Comparison of ENCODE assay signal across 20 cellular contexts in genomic region chr19:31126236-31126635, GRCh38.
DNase-seq lines count a peak whose midpoint lies in the region; ATAC-seq and TF ChIP-seq lines count a peak whose summit lies in the region.
"Had no signal": no experiment of that assay in that cellular context is flagged by ENCODE, and none has a peak within 500 bp of the region (broad histone marks: within the 10 kb centered on the region; RNA-seq: fewer than 3 reads in every experiment).

No MANE protein-coding gene starts in this region.

- peaks cover 31% of the 10 kb centered on the region for H3K4me1 ChIP-seq in BLaER1

- no peaks in the 10 kb centered on the region for H3K36me3 Mint-ChIP-seq in chondrocyte (ENCODE audit: low read depth)
- H3K36me3 Mint-ChIP-seq: CD4-positive, alpha-beta memory T cell had no signal

- no peak overlapping the region for H3K4me3 ChIP-seq in BLaER1
- H3K4me3 ChIP-seq in MG63 = no peak overlapping the region
- H3K4me3 ChIP-seq: GM12878 had no signal

- H3K27me3 ChIP-seq in BLaER1 (no peaks in the 10 kb centered on the region), MG63 (no peaks in the 10 kb centered on the region)

- H3K27ac Mint-ChIP-seq in chondrocyte (ENCODE audit: unreplicated experiment) = peak overlapping the region; percentile 99
- H3K27ac Mint-ChIP-seq: B cell; CD4-positive, alpha-beta memory T cell had no signal

- no peak for TF ChIP-seq CTCF in chondrocyte (IDR thresholded peaks at IDR 0.05)

- H3K9me3 ChIP-seq in BLaER1 = peaks cover 23% of the 10 kb centered on the region
- peaks cover 14% of the 10 kb centered on the region for H3K9me3 ChIP-seq in MG63

- DNase-seq in MG63 = peak; percentile 63
- peak; percentile 2 for DNase-seq in chondrocyte (ENCODE audit: low spot score)
- DNase-seq in posterior vena cava (ENCODE audit: low spot score) = peak; percentile 19
- no peak for DNase-seq in erythroblast (lab: John Stamatoyannopoulos, UW)
- no peak for DNase-seq in germinal center (ENCODE audit: low spot score)
- no peak for DNase-seq in islet precursor cell
- DNase-seq: CD4-positive, alpha-beta memory T cell; DMS79 treated with DMSO at 0.1 percent for 48 hours; GDM1; NCI-H1417; NCI-H187 treated with DMSO at 0.1 percent for 48 hours; NCI-H446; NCI-H69; NK-92 treated with Interleukin-12 subunit alpha and Interleukin-12 subunit beta, amount 100 ng/mL, for 24 hours; SW 1271 had no signal

- H3K4me3 Mint-ChIP-seq in chondrocyte (ENCODE audit: unreplicated experiment) = no peak overlapping the region
- H3K4me3 Mint-ChIP-seq: B cell; CD4-positive, alpha-beta memory T cell had no signal

- H3K4me1 Mint-ChIP-seq in chondrocyte (ENCODE audit: low read depth) = peaks cover 39% of the 10 kb centered on the region
- H3K4me1 Mint-ChIP-seq: B cell had no signal

- H4K20me1 ChIP-seq in BLaER1 = no peaks in the 10 kb centered on the region

- no peaks in the 10 kb centered on the region for H3K27me3 Mint-ChIP-seq in chondrocyte (ENCODE audit: low read depth)
- H3K27me3 Mint-ChIP-seq: B cell had no signal

- H3K36me3 ChIP-seq in BLaER1 = peaks cover 9% of the 10 kb centered on the region; the same call in 1 of the 2 replicates
- H3K36me3 ChIP-seq in MG63 = no peaks in the 10 kb centered on the region

- H3K9me3 Mint-ChIP-seq in chondrocyte (ENCODE audit: low read depth) = peaks cover 10% of the 10 kb centered on the region
- H3K9me3 Mint-ChIP-seq: CD4-positive, alpha-beta memory T cell had no signal

- H3K27ac ChIP-seq in BLaER1 = peak overlapping the region; percentile 62; the same call in 1 of the 2 replicates
- H3K27ac ChIP-seq: HL-60 had no signal

- peak overlapping the region; percentile 75 for H3K4me2 ChIP-seq in BLaER1

- no peak overlapping the region for H3K9ac ChIP-seq in BLaER1

- ATAC-seq in GM21447 (IDR thresholded peaks at IDR 0.05; ENCODE audit: unreplicated experiment) = no peak
- ATAC-seq: GM12878 had no signal

- intact Hi-C loops in posterior vena cava (cut with DNase I) = no loop called here

- TF ChIP-seq POLR2A in erythroblast (IDR thresholded peaks at IDR 0.05; ENCODE audit: low read length) = no peak

Comparison
In these comparisons a context has a peak if more than half of its experiments do, and no peak if none do; other contexts are left out.
1. DNase-seq: peak in MG63 (single experiment), chondrocyte (single experiment) and posterior vena cava (single experiment); none in erythroblast (0 of 2), germinal center (single experiment) and islet precursor cell (single experiment).